ENCODE assay signal across 24 cellular contexts in genomic region chr22:46869848-46870441, GRCh38.
"Had no signal": no experiment of that assay in that cellular context is flagged by ENCODE, and none has a peak within 500 bp of the region (broad histone marks: within the 10 kb centered on the region; RNA-seq: fewer than 3 reads in every experiment).

No MANE protein-coding gene starts in this region.

- H3K9me3 ChIP-seq: colonic mucosa, prostate gland, uterus had no signal

- FAIRE-seq: kidney, small intestine had no signal

- H3K4me3 ChIP-seq: colonic mucosa, esophagus muscularis mucosa, gastroesophageal sphincter, heart left ventricle, hepatocyte, left lung, mucosa of descending colon, neural progenitor cell, prostate gland, right atrium auricular region, thoracic aorta, transverse colon, upper lobe of right lung, uterus had no signal

- H3K9ac ChIP-seq: neural progenitor cell, parathyroid adenoma had no signal

- H3K27ac ChIP-seq: colonic mucosa, esophagus muscularis mucosa, foreskin keratinocyte, gastroesophageal sphincter, heart left ventricle, hepatocyte, left lung, neural progenitor cell, parathyroid adenoma, prostate gland, right atrium auricular region, thoracic aorta, transverse colon, upper lobe of right lung, uterus had no signal

- DNase-seq: colonic mucosa; effector CD8-positive, alpha-beta T cell; foreskin keratinocyte; heart left ventricle; kidney; left lung; mesenchymal stem cell; mucosa of descending colon; naive B cell; small intestine; stimulated activated CD4-positive, alpha-beta T cell treated with anti-CD3 and anti-CD28 coated beads, Interleukin-15, amount 100 ng/mL, for 24 hours; stimulated activated CD4-positive, alpha-beta T cell treated with anti-CD3 and anti-CD28 coated beads, Interleukin-2, amount 100 ng/mL, for 48 hours; stimulated activated naive B cell treated with anti-CD40 and anti-IgM and Interleukin-4, amounts not matched to agents 10 μg/mL and 1 μg/mL and 100 μg/mL, for 72 hours; transverse colon; upper lobe of right lung; uterus had no signal

- H3K4me2 ChIP-seq: hepatocyte, neural progenitor cell had no signal

- H3K27me3 ChIP-seq: colonic mucosa, esophagus muscularis mucosa, foreskin keratinocyte, gastroesophageal sphincter, heart left ventricle, hepatocyte, left lung, neural progenitor cell, right atrium auricular region, transverse colon, upper lobe of right lung, uterus had no signal

- H2AFZ ChIP-seq: hepatocyte, neural progenitor cell, parathyroid adenoma had no signal

- ATAC-seq: foreskin keratinocyte; gastroesophageal sphincter; heart left ventricle; left lung; mucosa of descending colon; stimulated activated naive B cell treated with anti-CD40 and anti-IgM and Interleukin-4, amounts not matched to agents 10 μg/mL and 1 μg/mL and 100 μg/mL, for 72 hours; upper lobe of right lung had no signal

- H3K4me1 ChIP-seq: colonic mucosa, esophagus muscularis mucosa, gastroesophageal sphincter, heart left ventricle, left lung, neural progenitor cell, parathyroid adenoma, right atrium auricular region, upper lobe of right lung, uterus had no signal

- H3K36me3 ChIP-seq: colonic mucosa, prostate gland, right atrium auricular region, thoracic aorta, transverse colon, upper lobe of right lung, uterus had no signal
